In the genomic region with DNA sequence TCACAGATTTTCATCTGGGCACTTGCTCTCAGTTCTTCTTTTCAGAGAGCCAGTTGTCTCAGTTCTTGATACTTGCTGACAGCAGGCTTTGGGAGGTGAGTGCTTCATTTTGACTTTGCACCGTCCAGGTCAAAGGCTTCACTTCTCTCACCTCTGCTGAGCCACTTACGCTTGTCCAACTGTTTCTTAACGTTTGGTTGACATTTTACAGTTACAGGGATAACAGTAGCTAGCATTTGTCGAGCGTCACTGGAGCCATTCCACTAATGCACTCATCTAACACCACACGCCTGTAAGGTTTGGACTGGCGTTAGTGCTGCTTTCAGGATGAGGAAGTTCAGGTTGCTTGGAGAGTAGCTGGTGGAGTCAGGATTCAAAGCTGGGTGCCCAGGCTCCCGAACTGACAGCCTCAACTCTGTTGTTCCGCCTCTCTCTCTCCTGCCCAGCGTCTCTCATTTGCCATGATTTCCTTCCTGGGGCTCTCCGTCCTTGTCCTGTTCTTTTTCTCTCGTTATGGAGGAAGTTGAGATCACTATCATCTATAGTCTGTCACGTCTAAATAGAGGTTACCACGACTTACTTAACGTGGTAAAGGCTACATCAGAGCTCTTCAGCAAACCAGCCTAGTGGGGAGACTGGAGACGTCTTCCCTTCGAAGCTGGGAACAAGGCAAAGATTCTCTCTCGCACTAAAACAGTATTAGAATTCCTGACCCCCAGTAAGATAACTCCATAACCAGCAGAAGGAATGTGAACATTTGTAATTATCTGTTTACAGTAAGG, we compare ENCODE assay signal across 10 cellular contexts.
DNase-seq lines count a peak whose midpoint lies in the region; ATAC-seq and TF ChIP-seq lines count a peak whose summit lies in the region.
"Had no signal": no experiment of that assay in that cellular context is flagged by ENCODE, and none has a peak within 500 bp of the region (broad histone marks: within the 10 kb centered on the region; RNA-seq: fewer than 3 reads in every experiment).

No MANE protein-coding gene starts in this region.

- H3K9me3 Mint-ChIP-seq in chondrocyte (ENCODE audit: low read depth) = no peaks in the 10 kb centered on the region
- no peaks in the 10 kb centered on the region for H3K9me3 Mint-ChIP-seq in stimulated activated effector memory CD8-positive, alpha-beta T cell treated with anti-CD3 and anti-CD28 coated beads, Interleukin-12 subunit alpha, Interleukin-12 subunit beta, amount 100 ng/mL, for 72 hours

- no peak overlapping the region for H3K4me3 Mint-ChIP-seq in chondrocyte (ENCODE audit: unreplicated experiment)
- peak overlapping the region; percentile 48 for H3K4me3 Mint-ChIP-seq in stimulated activated effector memory CD8-positive, alpha-beta T cell treated with anti-CD3 and anti-CD28 coated beads, Interleukin-12 subunit alpha, Interleukin-12 subunit beta, amount 100 ng/mL, for 72 hours

- peaks cover 32% of the 10 kb centered on the region for H3K4me1 Mint-ChIP-seq in chondrocyte (ENCODE audit: low read depth)
- H3K4me1 Mint-ChIP-seq in stimulated activated effector memory CD8-positive, alpha-beta T cell treated with anti-CD3 and anti-CD28 coated beads, Interleukin-12 subunit alpha, Interleukin-12 subunit beta, amount 100 ng/mL, for 72 hours = peaks cover 49% of the 10 kb centered on the region

- H3K27ac Mint-ChIP-seq in chondrocyte (ENCODE audit: unreplicated experiment) = peak overlapping the region; percentile 50
- H3K27ac Mint-ChIP-seq in stimulated activated effector memory CD8-positive, alpha-beta T cell treated with anti-CD3 and anti-CD28 coated beads, Interleukin-12 subunit alpha, Interleukin-12 subunit beta, amount 100 ng/mL, for 72 hours = peak overlapping the region; percentile 81

- H3K36me3 Mint-ChIP-seq in chondrocyte (ENCODE audit: low read depth) = peaks cover 5% of the 10 kb centered on the region
- peaks cover 13% of the 10 kb centered on the region for H3K36me3 Mint-ChIP-seq in stimulated activated effector memory CD8-positive, alpha-beta T cell treated with anti-CD3 and anti-CD28 coated beads, Interleukin-12 subunit alpha, Interleukin-12 subunit beta, amount 100 ng/mL, for 72 hours

- DNase-seq in activated effector memory CD4-positive, alpha-beta T cell treated with anti-CD3 and anti-CD28 coated beads, Interleukin-2, amount 50 U/mL, for 16 hours = peak; percentile 64
- no peak for DNase-seq in activated effector memory CD4-positive, alpha-beta T cell treated with Interleukin-2 at 50 U/mL for 16 hours
- peak; percentile 70 for DNase-seq in OCI-LY7 (ENCODE audit: low spot score)
- no peak for DNase-seq in chondrocyte (ENCODE audit: low spot score)
- no peak for DNase-seq in stimulated activated effector memory CD8-positive, alpha-beta T cell treated with anti-CD3 and anti-CD28 coated beads, Interleukin-12 subunit alpha, Interleukin-12 subunit beta, amount 100 ng/mL, for 72 hours (ENCODE audit: low spot score in 2 of 2)
- DNase-seq in SKM-1 treated with dmso at 0.1 percent for 144 hours (lab: John Stamatoyannopoulos, UW; ENCODE audit: unreplicated experiment) = no peak
- no peak for DNase-seq in NCI-H187 treated with DMSO at 0.1 percent for 48 hours (lab: John Stamatoyannopoulos, UW)
- DNase-seq: left ventricle myocardium superior, RPMI8226 had no signal

- no peaks in the 10 kb centered on the region for H3K9me3 ChIP-seq in OCI-LY7 (ENCODE audit: low read length)

- H3K4me1 ChIP-seq in OCI-LY7 (ENCODE audit: insufficient read depth, low read length, poor library complexity, severe bottlenecking) = peaks cover 65% of the 10 kb centered on the region

- CTCF ChIA-PET in OCI-LY7 (lab: Charles Lee; ENCODE audit: unreplicated experiment) = no interaction called here

- H3K27ac ChIP-seq in OCI-LY7 (ENCODE audit: low read depth, low read length, poor library complexity, severe bottlenecking) = peak overlapping the region; percentile 88

- H3K9me2 ChIP-seq in OCI-LY7 (ENCODE audit: insufficient read depth, low read length) = no peaks in the 10 kb centered on the region

- POLR2A ChIA-PET in OCI-LY7 (lab: Charles Lee) = interaction anchor here (0.7 to 0.8 kb wide), 3 partner anchors 10 to 29 kb away, joined by 3 read pairs; no protein-coding TSS in a partner anchor

- intact Hi-C loops in OCI-LY7 (cut with micrococcal nuclease; ENCODE audit: unreplicated experiment) = no loop called here

- H3K4me3 ChIP-seq in OCI-LY7 (ENCODE audit: low read depth, low read length, poor library complexity, severe bottlenecking) = peak overlapping the region; percentile 51

- BruUV-seq in OCI-LY7 (replicated peaks; lab: Mats Ljungman, UMichigan) = no TSS peak

- H3K27me3 Mint-ChIP-seq in chondrocyte (ENCODE audit: low read depth) = no peaks in the 10 kb centered on the region

- peak; percentile 2 for ATAC-seq in stimulated activated effector memory CD8-positive, alpha-beta T cell treated with anti-CD3 and anti-CD28 coated beads, Interleukin-12 subunit alpha, Interleukin-12 subunit beta, amount 100 ng/mL, for 72 hours
- no peak for ATAC-seq in GM18870 (IDR thresholded peaks at IDR 0.05; ENCODE audit: unreplicated experiment)
- ATAC-seq: left ventricle myocardium superior had no signal

- peaks cover 21% of the 10 kb centered on the region; the same call in 1 of the 2 replicates for H3K79me2 ChIP-seq in OCI-LY7 (ENCODE audit: insufficient read depth, low read depth, low read length)

- H4K20me1 ChIP-seq in OCI-LY7 (ENCODE audit: insufficient read depth, low read length) = no peaks in the 10 kb centered on the region

- peaks cover 10% of the 10 kb centered on the region; the same call in 1 of the 2 replicates for H3K36me3 ChIP-seq in OCI-LY7 (ENCODE audit: insufficient read depth, low read length)

- H3K4me2 ChIP-seq in OCI-LY7 (ENCODE audit: low read length) = peak overlapping the region; percentile 71

- TF ChIP-seq CTCF in OCI-LY7 (conservative IDR thresholded peaks at IDR 0.05; ENCODE audit: low read length) (no peak), chondrocyte (IDR thresholded peaks at IDR 0.05) (no peak)

- H2AFZ ChIP-seq in OCI-LY7 (ENCODE audit: low read length) = peak overlapping the region; percentile 45; the same call in 1 of the 2 replicates

Comparison
In these comparisons a context has a peak if more than half of its experiments do, and no peak if none do; other contexts are left out.
1. DNase-seq: peak in activated effector memory CD4-positive, alpha-beta T cell treated with anti-CD3 and anti-CD28 coated beads, Interleukin-2, amount 50 U/mL, for 16 hours (single experiment) and OCI-LY7 (single experiment); none in activated effector memory CD4-positive, alpha-beta T cell treated with Interleukin-2 at 50 U/mL for 16 hours (single experiment), chondrocyte (single experiment), stimulated activated effector memory CD8-positive, alpha-beta T cell treated with anti-CD3 and anti-CD28 coated beads, Interleukin-12 subunit alpha, Interleukin-12 subunit beta, amount 100 ng/mL, for 72 hours (0 of 2), SKM-1 treated with dmso at 0.1 percent for 144 hours (single experiment) and NCI-H187 treated with DMSO at 0.1 percent for 48 hours (single experiment).